In the genomic region with DNA sequence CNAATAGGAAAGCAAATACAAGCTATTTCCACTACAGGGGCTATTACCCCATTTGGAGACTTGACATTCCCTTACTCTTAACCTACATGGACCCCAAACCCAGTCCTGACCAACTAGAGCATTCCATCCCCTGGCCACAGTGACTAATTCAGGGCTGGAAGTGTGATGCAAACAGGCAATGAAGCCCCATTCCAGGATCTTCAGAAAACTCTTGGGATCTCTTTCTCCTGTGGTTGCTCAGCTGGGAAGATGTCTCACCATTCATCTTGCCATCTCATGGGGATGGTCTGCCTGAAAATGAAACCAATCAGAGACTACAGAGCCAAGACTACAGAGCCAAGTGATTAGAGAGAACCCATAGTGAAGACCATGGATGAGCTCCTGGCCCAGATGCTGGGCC, we compare ENCODE assay signal across 15 cellular contexts.
"Had no signal": no experiment of that assay in that cellular context is flagged by ENCODE, and none has a peak within 500 bp of the region (broad histone marks: within the 10 kb centered on the region; RNA-seq: fewer than 3 reads in every experiment).

No MANE protein-coding gene starts in this region.

- H3K4me2 ChIP-seq: neural progenitor cell had no signal

- H2AFZ ChIP-seq: neural progenitor cell had no signal

- DNase-seq: activated CD4-positive, CD25-positive, alpha-beta regulatory T cell treated with anti-CD3 and anti-CD28 coated beads, Interleukin-2, amount 50 U/mL, for 72 hours; activated naive CD8-positive, alpha-beta T cell treated with anti-CD3 and anti-CD28 coated beads for 36 hours; cerebellar nuclear complex; effector memory CD8-positive, alpha-beta T cell; islet precursor cell; naive B cell; small intestine; stimulated activated naive CD8-positive, alpha-beta T cell treated with anti-CD3 and anti-CD28 coated beads, Interleukin-15, Interleukin-2, amounts not matched to agents 100 U/mL and 50 U/mL, for 24 hours; T1000; trophoblast cell had no signal

- H3K27ac ChIP-seq: breast epithelium, neural progenitor cell, suprapubic skin had no signal

- H3K27me3 ChIP-seq: breast epithelium, neural progenitor cell, right atrium auricular region, suprapubic skin had no signal

- H3K36me3 ChIP-seq: breast epithelium, neural progenitor cell, right atrium auricular region, suprapubic skin had no signal

- H3K4me1 ChIP-seq: breast epithelium, neural progenitor cell had no signal

- H3K9ac ChIP-seq: neural progenitor cell had no signal

- H3K4me3 ChIP-seq: breast epithelium, neural progenitor cell, right atrium auricular region, suprapubic skin had no signal

- H3K9me3 ChIP-seq: breast epithelium, right atrium auricular region, suprapubic skin had no signal

- ATAC-seq: effector memory CD8-positive, alpha-beta T cell; left lobe of liver; stimulated activated naive CD8-positive, alpha-beta T cell treated with anti-CD3 and anti-CD28 coated beads, Interleukin-15, Interleukin-2, amounts not matched to agents 100 U/mL and 50 U/mL, for 24 hours had no signal
